29 cellular contexts compared by ENCODE assay signal in genomic region chr9:71567890-71568289, GRCh38.
"Had no signal": no experiment of that assay in that cellular context is flagged by ENCODE, and none has a peak within 500 bp of the region (broad histone marks: within the 10 kb centered on the region; RNA-seq: fewer than 3 reads in every experiment).

No MANE protein-coding gene starts in this region.

- H3K4me3 ChIP-seq: stomach, suprapubic skin, testis, thoracic aorta, thyroid gland, tibial artery, tibial nerve, transverse colon, upper lobe of left lung, upper lobe of right lung, uterus, vagina had no signal

- ATAC-seq: stimulated activated effector memory CD8-positive, alpha-beta T cell treated with anti-CD3 and anti-CD28 coated beads, Interleukin-12 subunit alpha, Interleukin-12 subunit beta, amount 100 ng/mL, for 72 hours; stimulated activated memory B cell treated with anti-CD40 and anti-IgM and Interleukin-4, amounts not matched to agents 10 μg/mL and 1 μg/mL and 100 μg/mL, for 72 hours; stimulated activated naive B cell treated with anti-CD40 and anti-IgM and Interleukin-4, amounts not matched to agents 10 μg/mL and 1 μg/mL and 100 μg/mL, for 72 hours; stimulated activated naive CD8-positive, alpha-beta T cell treated with anti-CD3 and anti-CD28 coated beads, Interleukin-15, amount 100 ng/mL, for 72 hours; stimulated activated naive CD8-positive, alpha-beta T cell treated with anti-CD3 and anti-CD28 coated beads, Interleukin-15, Interleukin-2, amounts not matched to agents 100 U/mL and 50 U/mL, for 24 hours; upper lobe of right lung had no signal

- H3K4me1 Mint-ChIP-seq: stimulated activated effector memory CD8-positive, alpha-beta T cell treated with anti-CD3 and anti-CD28 coated beads, Interleukin-12 subunit alpha, Interleukin-12 subunit beta, amount 100 ng/mL, for 72 hours; stimulated activated naive B cell treated with anti-CD40 and anti-IgM and Interleukin-4, amounts not matched to agents 10 μg/mL and 1 μg/mL and 100 μg/mL, for 72 hours; stimulated activated naive CD8-positive, alpha-beta T cell treated with anti-CD3 and anti-CD28 coated beads, Interleukin-15, amount 100 ng/mL, for 72 hours had no signal

- H3K36me3 Mint-ChIP-seq: stimulated activated effector memory CD8-positive, alpha-beta T cell treated with anti-CD3 and anti-CD28 coated beads, Interleukin-12 subunit alpha, Interleukin-12 subunit beta, amount 100 ng/mL, for 72 hours; stimulated activated memory B cell treated with anti-CD40 and anti-IgM and Interleukin-4, amounts not matched to agents 10 μg/mL and 1 μg/mL and 100 μg/mL, for 72 hours; stimulated activated naive B cell treated with anti-CD40 and anti-IgM and Interleukin-4, amounts not matched to agents 10 μg/mL and 1 μg/mL and 100 μg/mL, for 72 hours; type B pancreatic cell had no signal

- H3K27ac ChIP-seq: stomach, suprapubic skin, testis, thoracic aorta, thyroid gland, tibial artery, tibial nerve, transverse colon, upper lobe of left lung, upper lobe of right lung, uterus, vagina had no signal

- H3K27ac Mint-ChIP-seq: stimulated activated effector memory CD8-positive, alpha-beta T cell treated with anti-CD3 and anti-CD28 coated beads, Interleukin-12 subunit alpha, Interleukin-12 subunit beta, amount 100 ng/mL, for 72 hours; stimulated activated memory B cell treated with anti-CD40 and anti-IgM and Interleukin-4, amounts not matched to agents 10 μg/mL and 1 μg/mL and 100 μg/mL, for 72 hours; stimulated activated naive B cell treated with anti-CD40 and anti-IgM and Interleukin-4, amounts not matched to agents 10 μg/mL and 1 μg/mL and 100 μg/mL, for 72 hours; stimulated activated naive CD8-positive, alpha-beta T cell treated with anti-CD3 and anti-CD28 coated beads, Interleukin-15, amount 100 ng/mL, for 72 hours; stimulated activated naive CD8-positive, alpha-beta T cell treated with anti-CD3 and anti-CD28 coated beads, Interleukin-15, Interleukin-2, amounts not matched to agents 100 ng/mL and 50 ng/mL, for 24 hours; type B pancreatic cell had no signal

- H3K9me3 ChIP-seq: stomach, suprapubic skin, testis, thoracic aorta, thyroid gland, tibial artery, tibial nerve, transverse colon, upper lobe of left lung, upper lobe of right lung, uterus, vagina had no signal

- H3K9me3 Mint-ChIP-seq: stimulated activated effector memory CD8-positive, alpha-beta T cell treated with anti-CD3 and anti-CD28 coated beads, Interleukin-12 subunit alpha, Interleukin-12 subunit beta, amount 100 ng/mL, for 72 hours; stimulated activated memory B cell treated with anti-CD40 and anti-IgM and Interleukin-4, amounts not matched to agents 10 μg/mL and 1 μg/mL and 100 μg/mL, for 72 hours; type B pancreatic cell had no signal

- H3K4me3 Mint-ChIP-seq: stimulated activated effector memory CD8-positive, alpha-beta T cell treated with anti-CD3 and anti-CD28 coated beads, Interleukin-12 subunit alpha, Interleukin-12 subunit beta, amount 100 ng/mL, for 72 hours; stimulated activated memory B cell treated with anti-CD40 and anti-IgM and Interleukin-4, amounts not matched to agents 10 μg/mL and 1 μg/mL and 100 μg/mL, for 72 hours; stimulated activated naive B cell treated with anti-CD40 and anti-IgM and Interleukin-4, amounts not matched to agents 10 μg/mL and 1 μg/mL and 100 μg/mL, for 72 hours; stimulated activated naive CD8-positive, alpha-beta T cell treated with anti-CD3 and anti-CD28 coated beads, Interleukin-15, amount 100 ng/mL, for 72 hours; stimulated activated naive CD8-positive, alpha-beta T cell treated with anti-CD3 and anti-CD28 coated beads, Interleukin-15, Interleukin-2, amounts not matched to agents 100 ng/mL and 50 ng/mL, for 24 hours; type B pancreatic cell had no signal

- H3K36me3 ChIP-seq: stomach, suprapubic skin, thoracic aorta, thyroid gland, tibial artery, tibial nerve, transverse colon, upper lobe of left lung, upper lobe of right lung, uterus, vagina had no signal

- H3K27me3 ChIP-seq: stomach, suprapubic skin, testis, thyroid gland, tibial artery, tibial nerve, transverse colon, upper lobe of left lung, upper lobe of right lung, uterus, vagina had no signal

- DNase-seq: stimulated activated CD4-positive, alpha-beta T cell treated with anti-CD3 and anti-CD28 coated beads, Interleukin-2, amount 100 ng/mL, for 48 hours; stimulated activated CD4-positive, alpha-beta T cell treated with anti-CD3 and anti-CD28 coated beads, Interleukin-4, amount 100 ng/mL, for 1 hour; stimulated activated CD4-positive, alpha-beta T cell treated with anti-CD3 and anti-CD28 coated beads, Interleukin-4, amount 100 ng/mL, for 24 hours; stimulated activated CD4-positive, alpha-beta T cell treated with anti-CD3 and anti-CD28 coated beads, Interleukin-4, amount 100 ng/mL, for 4 hours; stimulated activated CD8-positive, alpha-beta memory T cell treated with anti-CD3 and anti-CD28 coated beads, Interleukin-4, amount 100 ng/mL, for 48 hours; stimulated activated naive B cell treated with anti-CD40 and anti-IgM and Interleukin-4, amounts not matched to agents 10 μg/mL and 1 μg/mL and 100 μg/mL, for 72 hours; stimulated activated naive CD4-positive, alpha-beta T cell; stimulated activated naive CD4-positive, alpha-beta T cell treated with Interleukin-2 at 50 U/mL for 16 hours; stimulated activated naive CD8-positive, alpha-beta T cell treated with anti-CD3 and anti-CD28 coated beads, Interleukin-15, amount 100 ng/mL, for 72 hours; stimulated activated naive CD8-positive, alpha-beta T cell treated with anti-CD3 and anti-CD28 coated beads, Interleukin-15, Interleukin-2, amounts not matched to agents 100 U/mL and 50 U/mL, for 24 hours; stomach; substantia nigra; testis; thyroid gland; tibial artery; transverse colon; trophoblast cell; upper lobe of left lung; upper lobe of right lung; uterus had no signal

- FAIRE-seq: urothelium cell line had no signal

- H3K4me1 ChIP-seq: suprapubic skin, testis, thyroid gland, tibial artery, tibial nerve, transverse colon, upper lobe of left lung, upper lobe of right lung, uterus, vagina had no signal
